Comparison of ENCODE assay signal across 1 cellular context in genomic region chr12:1575287-1575798, GRCh38.
TF ChIP-seq lines count a peak whose summit lies in the region.

No MANE protein-coding gene starts in this region.

TF ChIP-seq in SK-N-SH treated with all-trans-retinoic acid at 6 μM for 48 hours, 23 proteins besides CTCF, POLR2A, EP300 and RAD21 (continued from another document):
- TF ChIP-seq ISL1 (CRISPR knock-in tag; IDR thresholded peaks at IDR 0.05) (no peak), CREB5 (CRISPR knock-in tag; IDR thresholded peaks at IDR 0.05; ENCODE audit: low read depth) (no peak), ZC3H10 (CRISPR knock-in tag; IDR thresholded peaks at IDR 0.05) (no peak)
TF ChIP-seq in SK-N-SH treated with all-trans-retinoic acid at 6 μM for 48 hours: peak in this region for 0.
